8 cellular contexts compared by ENCODE assay signal in genomic region chr18:70422061-70422965, GRCh38.
DNase-seq lines count a peak whose midpoint lies in the region; ATAC-seq lines count a peak whose summit lies in the region.

No MANE protein-coding gene starts in this region.

- CTCF ChIA-PET in CD4-positive, alpha-beta memory T cell (lab: Charles Lee; ENCODE audit: partially characterized antibody), result interaction anchor here (1.0 to 1.1 kb wide), 2 partner anchors 12 to 227 kb away, joined by 3 to 4 read pairs; no protein-coding TSS in a partner anchor

- no peak overlapping the region for H3K4me3 ChIP-seq in mesodermal cell (ENCODE audit: extremely low read depth, insufficient read depth, low read length, poor library complexity, severe bottlenecking)
- no peak overlapping the region for H3K4me3 ChIP-seq in CD4-positive, alpha-beta memory T cell (ENCODE audit: low read length in 2 of 2)

- intact Hi-C loops in CD4-positive, alpha-beta memory T cell (cut with micrococcal nuclease), result no loop called here

- H3K27me3 ChIP-seq in CD4-positive, alpha-beta memory T cell (ENCODE audit: insufficient read depth, low read length), result no peaks in the 10 kb centered on the region

- DNase-seq in H4 (ENCODE audit: low spot score) (peak; percentile 88), NOMO-1 treated with DMSO at 0.1 percent for 48 hours (lab: John Stamatoyannopoulos, UW; ENCODE audit: unreplicated experiment) (peak; percentile 92), dermis blood vessel endothelial cell (peak; percentile 99), NAMALWA (ENCODE audit: low spot score) (no peak), NCI-H1417 treated with DMSO at 0.1 percent for 48 hours (lab: John Stamatoyannopoulos, UW) (no peak)
- DNase-seq in CD4-positive, alpha-beta memory T cell, result no peak

- peak overlapping the region; percentile 41 for H3K27ac ChIP-seq in mesodermal cell (ENCODE audit: low read depth, low read length, severe bottlenecking)
- H3K27ac ChIP-seq in CD4-positive, alpha-beta memory T cell (ENCODE audit: low read depth, low read length), result no peak overlapping the region

- WGBS in mesodermal cell (ENCODE audit: insufficient coverage in 2 of 2), 2 experiments, result 40 to 100% methylated on average over 1 of the region's 3 CpGs

- no peak overlapping the region for H3K4me3 Mint-ChIP-seq in CD4-positive, alpha-beta memory T cell

- peaks cover 0 to 5% (median 0%) of the 10 kb centered on the region in 4 donors for H3K4me1 Mint-ChIP-seq in CD4-positive, alpha-beta memory T cell

- ATAC-seq in HG03439 (IDR thresholded peaks at IDR 0.05; ENCODE audit: unreplicated experiment), result no peak

- no peaks in the 10 kb centered on the region for H3K27me3 Mint-ChIP-seq in CD4-positive, alpha-beta memory T cell

- H3K36me3 ChIP-seq in mesodermal cell (ENCODE audit: control insufficient read depth, insufficient read depth, low read length), result no peaks in the 10 kb centered on the region
- no peaks in the 10 kb centered on the region for H3K36me3 ChIP-seq in CD4-positive, alpha-beta memory T cell (ENCODE audit: insufficient read depth, low read length)

- no peaks in the 10 kb centered on the region for H3K9me3 Mint-ChIP-seq in CD4-positive, alpha-beta memory T cell

- POLR2A ChIA-PET in CD4-positive, alpha-beta memory T cell (lab: Charles Lee; ENCODE audit: partially characterized antibody), result no interaction called here

- H3K27ac Mint-ChIP-seq in CD4-positive, alpha-beta memory T cell, result no peak overlapping the region

- peaks cover 9% of the 10 kb centered on the region for H3K9me3 ChIP-seq in mesodermal cell (ENCODE audit: control insufficient read depth, low read length)
- H3K9me3 ChIP-seq in CD4-positive, alpha-beta memory T cell (ENCODE audit: control insufficient read depth in 1 of 2, low read length in 2 of 2), result no peaks in the 10 kb centered on the region

- peaks cover 25% of the 10 kb centered on the region for H3K4me1 ChIP-seq in mesodermal cell (ENCODE audit: control insufficient read depth, insufficient read depth, low read length, poor library complexity, severe bottlenecking)
- H3K4me1 ChIP-seq in CD4-positive, alpha-beta memory T cell (ENCODE audit: insufficient read depth, low read length), result no peaks in the 10 kb centered on the region

- H3K36me3 Mint-ChIP-seq in CD4-positive, alpha-beta memory T cell, result no peaks in the 10 kb centered on the region

Comparison
In these comparisons a context has a peak if more than half of its experiments do, and no peak if none do; other contexts are left out.
1. DNase-seq: peak in H4 (single experiment), NOMO-1 treated with DMSO at 0.1 percent for 48 hours (single experiment) and dermis blood vessel endothelial cell (single experiment); none in NAMALWA (single experiment), NCI-H1417 treated with DMSO at 0.1 percent for 48 hours (single experiment) and CD4-positive, alpha-beta memory T cell (0 of 5).